In genomic region chr21:44949161-44950015, GRCh38 we compare ENCODE assay signal across 8 cellular contexts. TPM values are rescaled to one million over a fixed set of nuclear protein-coding genes. Genes with fewer than 3 reads are reported as not detected.
DNase-seq lines count a peak whose midpoint lies in the region; ATAC-seq and TF ChIP-seq lines count a peak whose summit lies in the region.

No MANE protein-coding gene starts in this region.

- H3K4me3 ChIP-seq in A673 (ENCODE audit: low read depth, low read length, poor library complexity, severe bottlenecking) (no peak overlapping the region), lung (no peak overlapping the region)

- peaks cover 77% of the 10 kb centered on the region for H3K36me3 ChIP-seq in A673 (ENCODE audit: insufficient read depth, low read length, poor library complexity, severe bottlenecking)
- peaks cover 0 to 30% of the 10 kb centered on the region in 2 donors for H3K36me3 ChIP-seq in lung (ENCODE audit: control insufficient read depth in 2 of 2, insufficient read depth in 2 of 2, low read length in 2 of 2)

- peak; percentile 81 for TF ChIP-seq CTCF in A673 (conservative IDR thresholded peaks at IDR 0.05; ENCODE audit: low read depth, low read length)
- peak; percentile 92 for TF ChIP-seq CTCF in GM12874 (IDR thresholded peaks at IDR 0.05; ENCODE audit: insufficient read depth, low read depth, low read length)
- peak; percentile 91 for TF ChIP-seq CTCF in lung (IDR thresholded peaks at IDR 0.05; ENCODE audit: control extremely low read depth, extremely low read depth)

- WGBS in lung, 2 donors: 67 to 68% methylated on average over 39 of the region's 39 CpGs

- CTCF ChIA-PET in A673 (lab: Charles Lee): interaction anchor here (0.7 to 1.5 kb wide), 5 partner anchors 14 to 189 kb away, joined by 3 to 10 read pairs (median 4); no protein-coding TSS in a partner anchor

- no peak overlapping the region for H3K27ac ChIP-seq in A673 (ENCODE audit: low read depth, low read length, poor library complexity, severe bottlenecking)
- peak overlapping the region in 1 of 2 donors; percentile 50 for H3K27ac ChIP-seq in lung (ENCODE audit: low read depth in 1 of 2, low read length in 1 of 2)

- no peaks in the 10 kb centered on the region for H3K27me3 ChIP-seq in A673 (replicated peaks; ENCODE audit: insufficient read depth, low read depth, low read length, poor library complexity)
- no peaks in the 10 kb centered on the region for H3K27me3 ChIP-seq in lung (ENCODE audit: control insufficient read depth, insufficient read depth)

- DNase-seq in A673 (ENCODE audit: low spot score): no peak
- peak; percentile 46 for DNase-seq in NCI-H1694 (lab: John Stamatoyannopoulos, UW)
- DNase-seq in activated CD4-positive, alpha-beta T cell treated with anti-CD3 and anti-CD28 coated beads, Interleukin-2, amount 50 U/mL, for 4 hours: peak; percentile 76 to 80
- peak; percentile 54 to 79 for DNase-seq in dermis microvascular lymphatic vessel endothelial cell (ENCODE audit: low read depth in 2 of 2)
- peak; percentile 84 for DNase-seq in lung (ENCODE audit: low spot score)
- peak; percentile 69 to 71 for DNase-seq in stimulated activated CD8-positive, alpha-beta memory T cell treated with anti-CD3 and anti-CD28 coated beads, Interleukin-2, amount 100 ng/mL, for 1 hour (ENCODE audit: low read depth in 2 of 2)

- H3K4me1 ChIP-seq in A673 (ENCODE audit: insufficient read depth, low read length, poor library complexity, severe bottlenecking) (peaks cover 9% of the 10 kb centered on the region), lung (ENCODE audit: control insufficient read depth in 2 of 2, insufficient read depth in 2 of 2, low read length in 2 of 2) (peaks cover 3 to 5% of the 10 kb centered on the region in 2 donors)

- H3K9me3 ChIP-seq in A673 (ENCODE audit: low read depth, low read length, poor library complexity, severe bottlenecking): no peaks in the 10 kb centered on the region
- no peaks in the 10 kb centered on the region for H3K9me3 ChIP-seq in lung (ENCODE audit: control insufficient read depth in 2 of 2, insufficient read depth in 1 of 2, low read length in 1 of 2)

- POLR2A ChIA-PET in A673 (lab: Charles Lee; ENCODE audit: low non-redundant PET): interaction anchor here (0.6 kb wide), 1 partner anchor 7 kb away, joined by 3 read pairs; no protein-coding TSS in a partner anchor

- ATAC-seq in lung (ENCODE audit: insufficient read depth, low FRiP score): peak; percentile 67
- ATAC-seq in GM21737 (IDR thresholded peaks at IDR 0.05; ENCODE audit: unreplicated experiment): no peak

- intact Hi-C loops in A673 (cut with micrococcal nuclease; ENCODE audit: unreplicated experiment): loop anchor here (5.0 kb wide), 1 partner anchor 188 kb away; no protein-coding TSS in a partner anchor

- no TSS peak for BruUV-seq in A673 (replicated peaks; lab: Mats Ljungman, UMichigan)

RNA-seq across cellular contexts. Expression of gene SLX9, which starts 9.6 kb away (rescaled TPM):
- 114 and 115 TPM in 2 replicates for total RNA-seq in A673 (2021)
- total RNA-seq in dermis microvascular lymphatic vessel endothelial cell: 17.1 and 17.8 TPM in 2 replicates
- 10 to 100 TPM; 10.3 to 36.9 TPM for total RNA-seq in lung
- polyA plus RNA-seq in lung: 10 to 100 TPM; 23.9 to 30.1 TPM

RNA-seq across cellular contexts. Expression of gene ITGB2, which starts 28.7 kb away (rescaled TPM):
- total RNA-seq in A673 (2021): 5.0 and 7.4 TPM in 2 replicates
- total RNA-seq in dermis microvascular lymphatic vessel endothelial cell: 0.13 and 0.25 TPM in 2 replicates
- total RNA-seq in lung: 100 to 1,000 TPM in 1 of 2 donors, 10 to 100 TPM in 1; 52.9 to 246 TPM
- polyA plus RNA-seq in lung: 100 to 1,000 TPM; 128 to 376 TPM
